ENCODE assay signal across 8 cellular contexts in genomic region chr3:182792901-182793662, GRCh38. TPM values are rescaled to one million over a fixed set of nuclear protein-coding genes. Genes with fewer than 3 reads are reported as not detected.
DNase-seq lines count a peak whose midpoint lies in the region; ATAC-seq and TF ChIP-seq lines count a peak whose summit lies in the region.

Gene ATP11B (plus strand): TSS chr3:182793504. CDS start chr3:182793760, 256 bp downstream.

- H3K14ac ChIP-seq in IMR-90 (replicated peaks; ENCODE audit: low read depth, low read length) = peak within 1 kb of the TSS; percentile 97

- peak within 1 kb of the TSS; percentile 81 for H4K91ac ChIP-seq in IMR-90 (ENCODE audit: insufficient read depth, low read depth, low read length)

- ATAC-seq in GM21528 (IDR thresholded peaks at IDR 0.05; ENCODE audit: low FRiP score, unreplicated experiment) = peak; percentile 74
- ATAC-seq in IMR-90 (ENCODE audit: low read depth) = peak; percentile 87
- ATAC-seq in naive thymus-derived CD4-positive, alpha-beta T cell = peak; percentile 92
- peak; percentile 92 for ATAC-seq in stimulated activated memory B cell treated with anti-CD40 and anti-IgM and Interleukin-4, amounts not matched to agents 10 μg/mL and 1 μg/mL and 100 μg/mL, for 72 hours

- no peaks in the 10 kb centered on the region for H3K9me3 ChIP-seq in IMR-90 (ENCODE audit: control insufficient read depth, insufficient read depth, low read length)
- H3K9me3 ChIP-seq in naive thymus-derived CD4-positive, alpha-beta T cell (ENCODE audit: control insufficient read depth in 2 of 3, low read length in 3 of 3) = no peaks in the 10 kb centered on the region

- peak within 1 kb of the TSS; percentile 78 for H3K4me3 ChIP-seq in IMR-90 (ENCODE audit: insufficient read depth, low read depth, low read length)
- H3K4me3 ChIP-seq in naive thymus-derived CD4-positive, alpha-beta T cell (ENCODE audit: low read length) = peak within 1 kb of the TSS; percentile 98

- no peaks in the 10 kb centered on the region for H3K27me3 Mint-ChIP-seq in naive thymus-derived CD4-positive, alpha-beta T cell
- no peaks in the 10 kb centered on the region for H3K27me3 Mint-ChIP-seq in stimulated activated memory B cell treated with anti-CD40 and anti-IgM and Interleukin-4, amounts not matched to agents 10 μg/mL and 1 μg/mL and 100 μg/mL, for 72 hours

- dilution Hi-C loops in IMR-90 (cut with HindIII; ENCODE audit: low sequenced_read_pairs, unreplicated experiment) = no loop called here

- H3K56ac ChIP-seq in IMR-90 (ENCODE audit: extremely low read depth, insufficient read depth, low read length) = peak within 1 kb of the TSS; percentile 96

- H3K9ac ChIP-seq in IMR-90 (ENCODE audit: low read depth, low read length) = peak within 1 kb of the TSS; percentile 91

- peaks cover 8 to 16% of the 10 kb centered on the region in 2 experiments; a peak in 2 of 4 replicates for H3K79me1 ChIP-seq in IMR-90 (ENCODE audit: low read depth in 1 of 2, low read length in 2 of 2)

- H3K18ac ChIP-seq in IMR-90 (ENCODE audit: low read depth, low read length) = peak within 1 kb of the TSS; percentile 81

- peak within 1 kb of the TSS; percentile 87 for H3K4ac ChIP-seq in IMR-90 (ENCODE audit: low read depth, low read length)

- CTCF ChIA-PET in IMR-90 (lab: Yijun Ruan, JAX) = interaction anchor here (0.8 to 1.1 kb wide), 2 partner anchors 45 to 79 kb away, joined by 3 read pairs; no protein-coding TSS in a partner anchor
- CTCF ChIA-PET in naive thymus-derived CD4-positive, alpha-beta T cell (lab: Charles Lee) = interaction anchor here (1.4 kb wide), 1 partner anchor 79 kb away, joined by 4 read pairs; no protein-coding TSS in a partner anchor

- peaks cover 2% of the 10 kb centered on the region; the same call in 1 of the 2 replicates for H4K20me1 ChIP-seq in IMR-90 (ENCODE audit: insufficient read depth, low read length)

- H2AFZ ChIP-seq in IMR-90 (replicated peaks; ENCODE audit: low read length, poor library complexity) = peak within 1 kb of the TSS; percentile 99

- H3K9me1 ChIP-seq in IMR-90 (ENCODE audit: insufficient read depth, low read length) = no peaks in the 10 kb centered on the region

- peak within 1 kb of the TSS; percentile 88 for H2AK9ac ChIP-seq in IMR-90 (replicated peaks; ENCODE audit: low read depth, low read length, poor library complexity)

- POLR2A ChIA-PET in IMR-90 (lab: Charles Lee; ENCODE audit: unreplicated experiment) = no interaction called here
- POLR2A ChIA-PET in naive thymus-derived CD4-positive, alpha-beta T cell (lab: Charles Lee) = interaction anchor here (0.7 to 2.4 kb wide), 9 partner anchors 11 to 842 kb away, joined by 3 to 22 read pairs (median 5); partner anchors contain the start of genes KLHL24 and MCCC1

- no peak within 1 kb of the TSS for H2BK20ac ChIP-seq in IMR-90 (ENCODE audit: low read depth, low read length)

- H2BK15ac ChIP-seq in IMR-90 (ENCODE audit: low read depth, low read length) = peak within 1 kb of the TSS; percentile 88; the same call in 1 of the 3 replicates

- TF ChIP-seq POLR2A in IMR-90 (IDR thresholded peaks at IDR 0.05; ENCODE audit: low read depth, low read length) = no peak; the same call in 1 of the 2 replicates

- H3K27ac Mint-ChIP-seq in naive thymus-derived CD4-positive, alpha-beta T cell = peak within 1 kb of the TSS; percentile 96 to 100 (median 100)
- peak within 1 kb of the TSS; percentile 93 for H3K27ac Mint-ChIP-seq in stimulated activated memory B cell treated with anti-CD40 and anti-IgM and Interleukin-4, amounts not matched to agents 10 μg/mL and 1 μg/mL and 100 μg/mL, for 72 hours

- peak within 1 kb of the TSS; percentile 78 for H4K5ac ChIP-seq in IMR-90 (ENCODE audit: low read depth, low read length)

- H2BK5ac ChIP-seq in IMR-90 (ENCODE audit: low read depth, low read length, poor library complexity, severe bottlenecking) = peak within 1 kb of the TSS; percentile 77

- no TSS peak for BruUV-seq in IMR-90 (replicated peaks; lab: Mats Ljungman, UMichigan)

- 1% methylated on average over 28 of the region's 74 CpGs; no CpG with 5 or more reads in 1 of the 2 experiments for WGBS in IMR-90 (ENCODE audit: extremely low coverage in 2 of 2, insufficient read length in 1 of 2), 2 experiments

- H4K8ac ChIP-seq in IMR-90 (ENCODE audit: low read depth in 2 of 2, low read length in 2 of 2) = peak within 1 kb of the TSS; percentile 98

- no peak for TF ChIP-seq RAD21 in IMR-90 (IDR thresholded peaks at IDR 0.05; ENCODE audit: low read length)

- H3K27ac ChIP-seq in IMR-90 (ENCODE audit: insufficient read depth, low read length) = peak within 1 kb of the TSS; percentile 92
- peak within 1 kb of the TSS; percentile 97 for H3K27ac ChIP-seq in naive thymus-derived CD4-positive, alpha-beta T cell (ENCODE audit: low read depth, low read length)

- peak within 1 kb of the TSS; percentile 97 to 100 (median 100) for H3K4me3 Mint-ChIP-seq in naive thymus-derived CD4-positive, alpha-beta T cell
- H3K4me3 Mint-ChIP-seq in stimulated activated memory B cell treated with anti-CD40 and anti-IgM and Interleukin-4, amounts not matched to agents 10 μg/mL and 1 μg/mL and 100 μg/mL, for 72 hours = peak within 1 kb of the TSS; percentile 98

- H2BK120ac ChIP-seq in IMR-90 (ENCODE audit: low read depth, low read length) = peak within 1 kb of the TSS; percentile 75

- no peaks in the 10 kb centered on the region for H3K36me3 ChIP-seq in IMR-90 (ENCODE audit: control insufficient read depth, insufficient read depth, low read length)
- H3K36me3 ChIP-seq in naive thymus-derived CD4-positive, alpha-beta T cell (ENCODE audit: control insufficient read depth in 2 of 3, insufficient read depth in 3 of 3, low read length in 3 of 3) = peaks cover 0 to 4% (median 0%) of the 10 kb centered on the region in 3 experiments

- H3K36me3 Mint-ChIP-seq in naive thymus-derived CD4-positive, alpha-beta T cell = peaks cover 0 to 20% (median 0%) of the 10 kb centered on the region in 5 donors
- no peaks in the 10 kb centered on the region for H3K36me3 Mint-ChIP-seq in stimulated activated memory B cell treated with anti-CD40 and anti-IgM and Interleukin-4, amounts not matched to agents 10 μg/mL and 1 μg/mL and 100 μg/mL, for 72 hours

- no peak for TF ChIP-seq CTCF in IMR-90 (conservative IDR thresholded peaks at IDR 0.05; ENCODE audit: low read depth, low read length)

- DNase-seq in DMS53 treated with DMSO at 0.1 percent for 48 hours (lab: John Stamatoyannopoulos, UW; ENCODE audit: unreplicated experiment) = peak; percentile 43
- peak; percentile 41 for DNase-seq in IMR-90
- peak; percentile 90 for DNase-seq in RPMI8226
- DNase-seq in activated T-helper 1 cell treated with anti-CD3 and anti-CD28 coated beads, Interleukin-2, amount 50 U/mL, for 16 hours (ENCODE audit: low read depth in 1 of 2, low spot score in 1 of 2) = peak; percentile 61 to 74
- peak; percentile 48 for DNase-seq in fibroblast of gingiva (ENCODE audit: low read depth)
- DNase-seq in naive thymus-derived CD4-positive, alpha-beta T cell = peak; percentile 72 to 90 (median 83)

- H3K9me3 Mint-ChIP-seq in naive thymus-derived CD4-positive, alpha-beta T cell = peaks cover 0 to 3% (median 0%) of the 10 kb centered on the region in 11 donors
- H3K9me3 Mint-ChIP-seq in stimulated activated memory B cell treated with anti-CD40 and anti-IgM and Interleukin-4, amounts not matched to agents 10 μg/mL and 1 μg/mL and 100 μg/mL, for 72 hours = no peaks in the 10 kb centered on the region

- peak within 1 kb of the TSS; percentile 91 for H3K4me2 ChIP-seq in IMR-90 (ENCODE audit: low read depth, low read length)

- peaks cover 2% of the 10 kb centered on the region; the same call in 1 of the 2 replicates for H3K27me3 ChIP-seq in IMR-90 (ENCODE audit: control insufficient read depth, insufficient read depth, low read length)
- H3K27me3 ChIP-seq in naive thymus-derived CD4-positive, alpha-beta T cell (ENCODE audit: control insufficient read depth in 2 of 2, insufficient read depth in 2 of 2, low read length in 2 of 2) = no peaks in the 10 kb centered on the region

- peak within 1 kb of the TSS; percentile 87 for H3K23ac ChIP-seq in IMR-90 (ENCODE audit: low read depth, low read length)

- H2AK5ac ChIP-seq in IMR-90 (ENCODE audit: low read depth, low read length) = 0 out of 2 replicates have a peak within 1 kb of the TSS, but pooled peaks have one; percentile 0

- no peaks in the 10 kb centered on the region for H3K4me1 ChIP-seq in IMR-90 (ENCODE audit: control insufficient read depth, insufficient read depth, low read length)
- peaks cover 21 to 22% of the 10 kb centered on the region in 2 donors for H3K4me1 ChIP-seq in naive thymus-derived CD4-positive, alpha-beta T cell (ENCODE audit: control insufficient read depth in 2 of 2, insufficient read depth in 2 of 2, low read length in 2 of 2)

- intact Hi-C loops in IMR-90 (cut with micrococcal nuclease) = loop anchor here (2.0 to 5.0 kb wide), 2 partner anchors 44 to 78 kb away; no protein-coding TSS in a partner anchor
- intact Hi-C loops in naive thymus-derived CD4-positive, alpha-beta T cell (cut with micrococcal nuclease) = loop anchor here (1.0 to 10.0 kb wide), 6 partner anchors 494 to 1808 kb away; partner anchors contain the start of genes ABCC5 (in 1 of the 2), DNAJC19 (in 1 of the 2), KLHL24 (in 1 of the 2) and MCF2L2 (in 1 of the 2)

- in situ Hi-C loops in IMR-90 (cut with MboI; ENCODE audit: low sequenced_read_pairs) = no loop called here

- peaks cover 20 to 43% (median 28%) of the 10 kb centered on the region in 7 donors for H3K4me1 Mint-ChIP-seq in naive thymus-derived CD4-positive, alpha-beta T cell
- H3K4me1 Mint-ChIP-seq in stimulated activated memory B cell treated with anti-CD40 and anti-IgM and Interleukin-4, amounts not matched to agents 10 μg/mL and 1 μg/mL and 100 μg/mL, for 72 hours = peaks cover 37% of the 10 kb centered on the region

TF ChIP-seq in IMR-90, 13 proteins besides CTCF, POLR2A, EP300 and RAD21:
- peak; percentile 80; the same call in 1 of the 2 replicates for TF ChIP-seq MAZ (IDR thresholded peaks at IDR 0.05; ENCODE audit: borderline replicate concordance, low read depth, low read length)
- TF ChIP-seq NFE2L2 (IDR thresholded peaks at IDR 0.05; ENCODE audit: low read depth, low read length) = no peak
- TF ChIP-seq RCOR1 (IDR thresholded peaks at IDR 0.05; ENCODE audit: insufficient replicate concordance, low read length) = no peak

RNA-seq across cellular contexts. Expression of gene ATP11B, which starts in this region (rescaled TPM):
- 39.6 and 66.4 TPM in 2 replicates for total RNA-seq in IMR-90 (2012; rRNA removed)
- polyA plus RNA-seq in IMR-90 (2012; rRNA removed) = 7.8 and 10.0 TPM in 2 replicates
- polyA plus RNA-seq in IMR-90 (2012; cell fraction: cytosol; rRNA removed) = 2.0 and 2.1 TPM in 2 replicates
- 3.5 and 15.0 TPM in 2 replicates for polyA plus RNA-seq in IMR-90 (2012; cell fraction: nucleus; rRNA removed; ENCODE audit: low replicate concordance)
- total RNA-seq in naive thymus-derived CD4-positive, alpha-beta T cell = 100 to 1,000 TPM; 111 to 136 (median 114) TPM
- 10 to 100 TPM; 28.4 to 48.7 TPM for polyA plus RNA-seq in naive thymus-derived CD4-positive, alpha-beta T cell

Comparison
In these comparisons a context has a peak if more than half of its experiments do, and no peak if none do; other contexts are left out.
1. Peak in every context shown above with its lines: DNase-seq, ATAC-seq, H3K4me3 ChIP-seq and H3K27ac ChIP-seq.